Comparison of ENCODE assay signal across 1 cellular context in the genomic region with DNA sequence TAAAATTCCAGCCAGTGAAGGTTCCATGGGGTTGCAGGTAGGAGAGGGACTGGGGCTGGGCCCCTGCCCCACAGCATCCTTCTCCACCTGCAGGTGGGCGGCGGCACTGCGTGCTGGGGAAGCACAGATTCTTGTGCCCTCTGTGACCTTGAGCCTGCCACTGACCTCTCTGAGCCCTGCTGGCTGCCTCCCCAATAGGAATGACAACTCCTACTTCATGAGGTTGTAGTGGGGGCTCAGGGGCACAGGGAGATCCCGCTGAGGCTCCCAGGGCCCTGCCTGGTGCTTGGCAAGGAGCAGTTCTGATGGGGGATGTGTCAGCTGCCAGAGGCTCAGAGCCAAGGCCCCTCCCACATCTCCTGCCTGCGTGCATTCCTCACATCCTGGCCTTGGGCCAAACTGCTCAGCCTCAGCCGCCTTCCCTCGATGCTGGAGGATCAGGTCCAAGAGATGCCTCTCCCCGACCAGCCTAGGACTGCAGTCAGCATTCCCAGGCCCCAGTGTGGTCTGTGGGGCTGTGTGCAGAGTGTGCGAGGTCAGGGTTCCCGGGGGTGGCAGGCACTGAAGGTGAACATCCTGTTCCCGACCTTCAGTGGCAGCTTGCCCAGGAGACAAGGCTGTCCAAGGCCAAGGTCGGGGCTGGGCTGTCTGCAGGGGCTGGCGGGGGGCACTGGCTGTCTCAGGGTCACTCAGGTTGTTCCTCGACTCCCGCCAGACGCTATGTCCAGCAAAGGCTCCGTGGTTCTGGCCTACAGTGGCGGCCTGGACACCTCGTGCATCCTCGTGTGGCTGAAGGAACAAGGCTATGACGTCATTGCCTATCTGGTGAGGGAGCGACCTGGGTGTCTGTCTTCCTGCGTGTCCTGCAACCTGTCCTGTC.
A peak's percentile ranks its signal among the peaks of the same experiment; 100 is the strongest.
TF ChIP-seq lines count a peak whose summit lies in the region.

No MANE protein-coding gene starts in this region.

TF ChIP-seq in K562, 482 proteins besides CTCF, POLR2A, EP300 and RAD21 (continued from another document and continues in another):
- TF ChIP-seq ZHX1 (conservative IDR thresholded peaks at IDR 0.05; ENCODE audit: low read length) (no peak), SUPT5H (IDR thresholded peaks at IDR 0.05) (no peak), PCBP1 (IDR thresholded peaks at IDR 0.05; ENCODE audit: low read depth, low read length, poor library complexity, severe bottlenecking) (no peak), NFIC (IDR thresholded peaks at IDR 0.05) (peak; percentile 98), NELFE (IDR thresholded peaks at IDR 0.05; ENCODE audit: insufficient read depth, insufficient read length) (no peak), TEAD4 (IDR thresholded peaks at IDR 0.05; ENCODE audit: low read length) (no peak), TEAD4 (CRISPR knock-in tag; IDR thresholded peaks at IDR 0.05; ENCODE audit: borderline replicate concordance) (no peak), ZBTB33 (CRISPR knock-in tag; IDR thresholded peaks at IDR 0.05) (no peak), ZBTB8A (IDR thresholded peaks at IDR 0.05; ENCODE audit: partially characterized antibody) (no peak), ELF1 (tag; IDR thresholded peaks at IDR 0.05) (no peak), JUNB (CRISPR knock-in tag; conservative IDR thresholded peaks at IDR 0.05) (peak; percentile 83), CBX8 (IDR thresholded peaks at IDR 0.05; ENCODE audit: borderline replicate concordance, extremely low read depth, low read depth, low read length, poor library complexity, severe bottlenecking) (no peak), SMARCA4 (IDR thresholded peaks at IDR 0.05) (no peak), ZSCAN32 (CRISPR knock-in tag; IDR thresholded peaks at IDR 0.05) (no peak), CAMTA2 (CRISPR knock-in tag; conservative IDR thresholded peaks at IDR 0.05) (no peak), ZNF511 (CRISPR knock-in tag; IDR thresholded peaks at IDR 0.05) (no peak), LCOR (CRISPR knock-in tag; IDR thresholded peaks at IDR 0.05) (no peak), TSC22D4 (tag; IDR thresholded peaks at IDR 0.05) (no peak), SFPQ (IDR thresholded peaks at IDR 0.05; ENCODE audit: low read depth, low read length) (no peak), ZNF212 (CRISPR knock-in tag; IDR thresholded peaks at IDR 0.05) (no peak), JUN (IDR thresholded peaks at IDR 0.05; ENCODE audit: borderline replicate concordance, low read depth, low read length) (peak; percentile 57), JUN (CRISPR knock-in tag; IDR thresholded peaks at IDR 0.05; ENCODE audit: borderline replicate concordance) (no peak), ZNF282 (CRISPR knock-in tag; IDR thresholded peaks at IDR 0.05) (no peak), ILF3 (IDR thresholded peaks at IDR 0.05; ENCODE audit: borderline replicate concordance) (no peak), ZNF436 (CRISPR knock-in tag; IDR thresholded peaks at IDR 0.05) (no peak), GABPA (tag; conservative IDR thresholded peaks at IDR 0.05; ENCODE audit: low read depth) (no peak), ZNF280B (CRISPR knock-in tag; IDR thresholded peaks at IDR 0.05) (no peak), ZNF586 (CRISPR knock-in tag; conservative IDR thresholded peaks at IDR 0.05) (no peak), MAFG (tag; conservative IDR thresholded peaks at IDR 0.05) (no peak), BRF2 (IDR thresholded peaks at IDR 0.05; ENCODE audit: borderline replicate concordance, insufficient read depth, insufficient read length) (no peak), ZC3H8 (IDR thresholded peaks at IDR 0.05) (no peak), SAFB2 (IDR thresholded peaks at IDR 0.05; ENCODE audit: borderline replicate concordance, low read depth, low read length, severe bottlenecking) (no peak), HMGXB4 (CRISPR knock-in tag; IDR thresholded peaks at IDR 0.05) (no peak), ZFX (CRISPR knock-in tag; IDR thresholded peaks at IDR 0.05) (no peak), MBD2 (IDR thresholded peaks at IDR 0.05; ENCODE audit: borderline replicate concordance, low read depth) (no peak), ZNF384 (IDR thresholded peaks at IDR 0.05; ENCODE audit: low read depth, low read length) (no peak), YBX1 (IDR thresholded peaks at IDR 0.05) (no peak), COPS2 (conservative IDR thresholded peaks at IDR 0.05) (no peak), ATF7 (IDR thresholded peaks at IDR 0.05) (peak; percentile 98), KDM1A (IDR thresholded peaks at IDR 0.05) (peak; percentile 54 to 58; a peak in 2 of 4 replicates), RBM15 (IDR thresholded peaks at IDR 0.05; ENCODE audit: insufficient read depth, low read length) (no peak), NUFIP1 (IDR thresholded peaks at IDR 0.05; ENCODE audit: partially characterized antibody) (no peak)
- TF ChIP-seq, protein P1, sequence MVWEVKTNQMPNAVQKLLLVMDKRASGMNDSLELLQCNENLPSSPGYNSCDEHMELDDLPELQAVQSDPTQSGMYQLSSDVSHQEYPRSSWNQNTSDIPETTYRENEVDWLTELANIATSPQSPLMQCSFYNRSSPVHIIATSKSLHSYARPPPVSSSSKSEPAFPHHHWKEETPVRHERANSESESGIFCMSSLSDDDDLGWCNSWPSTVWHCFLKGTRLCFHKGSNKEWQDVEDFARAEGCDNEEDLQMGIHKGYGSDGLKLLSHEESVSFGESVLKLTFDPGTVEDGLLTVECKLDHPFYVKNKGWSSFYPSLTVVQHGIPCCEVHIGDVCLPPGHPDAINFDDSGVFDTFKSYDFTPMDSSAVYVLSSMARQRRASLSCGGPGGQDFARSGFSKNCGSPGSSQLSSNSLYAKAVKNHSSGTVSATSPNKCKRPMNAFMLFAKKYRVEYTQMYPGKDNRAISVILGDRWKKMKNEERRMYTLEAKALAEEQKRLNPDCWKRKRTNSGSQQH (CRISPR knock-in tag; IDR thresholded peaks at IDR 0.05): no peak
- TF ChIP-seq, protein P2, sequence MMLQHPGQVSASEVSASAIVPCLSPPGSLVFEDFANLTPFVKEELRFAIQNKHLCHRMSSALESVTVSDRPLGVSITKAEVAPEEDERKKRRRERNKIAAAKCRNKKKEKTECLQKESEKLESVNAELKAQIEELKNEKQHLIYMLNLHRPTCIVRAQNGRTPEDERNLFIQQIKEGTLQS (IDR thresholded peaks at IDR 0.05): peak; percentile 94
- TF ChIP-seq, protein P2 (CRISPR knock-in tag; conservative IDR thresholded peaks at IDR 0.05): no peak
- TF ChIP-seq, protein P3, sequence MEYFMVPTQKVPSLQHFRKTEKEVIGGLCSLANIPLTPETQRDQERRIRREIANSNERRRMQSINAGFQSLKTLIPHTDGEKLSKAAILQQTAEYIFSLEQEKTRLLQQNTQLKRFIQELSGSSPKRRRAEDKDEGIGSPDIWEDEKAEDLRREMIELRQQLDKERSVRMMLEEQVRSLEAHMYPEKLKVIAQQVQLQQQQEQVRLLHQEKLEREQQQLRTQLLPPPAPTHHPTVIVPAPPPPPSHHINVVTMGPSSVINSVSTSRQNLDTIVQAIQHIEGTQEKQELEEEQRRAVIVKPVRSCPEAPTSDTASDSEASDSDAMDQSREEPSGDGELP (CRISPR knock-in tag; IDR thresholded peaks at IDR 0.05; ENCODE audit: borderline replicate concordance): peak; percentile 46; the same call in 1 of the 2 replicates
- TF ChIP-seq, protein P4, sequence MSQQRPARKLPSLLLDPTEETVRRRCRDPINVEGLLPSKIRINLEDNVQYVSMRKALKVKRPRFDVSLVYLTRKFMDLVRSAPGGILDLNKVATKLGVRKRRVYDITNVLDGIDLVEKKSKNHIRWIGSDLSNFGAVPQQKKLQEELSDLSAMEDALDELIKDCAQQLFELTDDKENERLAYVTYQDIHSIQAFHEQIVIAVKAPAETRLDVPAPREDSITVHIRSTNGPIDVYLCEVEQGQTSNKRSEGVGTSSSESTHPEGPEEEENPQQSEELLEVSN (IDR thresholded peaks at IDR 0.05; ENCODE audit: borderline replicate concordance in 1 of 2, extremely low read depth in 1 of 2, insufficient read depth in 1 of 2, insufficient read length in 1 of 2, low read depth in 1 of 2, low read length in 1 of 2, poor library complexity in 1 of 2, severe bottlenecking in 1 of 2): peak in 1 of 2 experiments; percentile 18
